In genomic region chr6:83432626-83433025, GRCh38 we compare ENCODE assay signal across 1 cellular context.
TF ChIP-seq lines count a peak whose summit lies in the region.

No MANE protein-coding gene starts in this region.

TF ChIP-seq in HCT116, 20 proteins besides CTCF, POLR2A, EP300 and RAD21:
- TF ChIP-seq EZH2 (IDR thresholded peaks at IDR 0.05) (no peak), CBX3 (IDR thresholded peaks at IDR 0.05; ENCODE audit: low read depth) (no peak), CEBPB (IDR thresholded peaks at IDR 0.05; ENCODE audit: low read depth) (no peak), SRF (IDR thresholded peaks at IDR 0.05; ENCODE audit: low read depth) (no peak), ZNF274 (IDR thresholded peaks at IDR 0.05; ENCODE audit: low read depth, low read length) (no peak), SIN3A (IDR thresholded peaks at IDR 0.05; ENCODE audit: low read depth) (no peak), JUND (IDR thresholded peaks at IDR 0.05) (no peak), ZBTB33 (IDR thresholded peaks at IDR 0.05; ENCODE audit: extremely low read depth, insufficient replicate concordance, low read length) (no peak), FOSL1 (IDR thresholded peaks at IDR 0.05; ENCODE audit: low read depth) (no peak), TCF7L2 (IDR thresholded peaks at IDR 0.05; ENCODE audit: borderline replicate concordance, extremely low read depth, insufficient read depth, insufficient read length) (no peak), ZFX (IDR thresholded peaks at IDR 0.05) (no peak), ELF1 (IDR thresholded peaks at IDR 0.05; ENCODE audit: borderline replicate concordance, low read depth) (no peak)
- TF ChIP-seq, protein P1, sequence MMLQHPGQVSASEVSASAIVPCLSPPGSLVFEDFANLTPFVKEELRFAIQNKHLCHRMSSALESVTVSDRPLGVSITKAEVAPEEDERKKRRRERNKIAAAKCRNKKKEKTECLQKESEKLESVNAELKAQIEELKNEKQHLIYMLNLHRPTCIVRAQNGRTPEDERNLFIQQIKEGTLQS (IDR thresholded peaks at IDR 0.05), result no peak
- TF ChIP-seq, protein P2, sequence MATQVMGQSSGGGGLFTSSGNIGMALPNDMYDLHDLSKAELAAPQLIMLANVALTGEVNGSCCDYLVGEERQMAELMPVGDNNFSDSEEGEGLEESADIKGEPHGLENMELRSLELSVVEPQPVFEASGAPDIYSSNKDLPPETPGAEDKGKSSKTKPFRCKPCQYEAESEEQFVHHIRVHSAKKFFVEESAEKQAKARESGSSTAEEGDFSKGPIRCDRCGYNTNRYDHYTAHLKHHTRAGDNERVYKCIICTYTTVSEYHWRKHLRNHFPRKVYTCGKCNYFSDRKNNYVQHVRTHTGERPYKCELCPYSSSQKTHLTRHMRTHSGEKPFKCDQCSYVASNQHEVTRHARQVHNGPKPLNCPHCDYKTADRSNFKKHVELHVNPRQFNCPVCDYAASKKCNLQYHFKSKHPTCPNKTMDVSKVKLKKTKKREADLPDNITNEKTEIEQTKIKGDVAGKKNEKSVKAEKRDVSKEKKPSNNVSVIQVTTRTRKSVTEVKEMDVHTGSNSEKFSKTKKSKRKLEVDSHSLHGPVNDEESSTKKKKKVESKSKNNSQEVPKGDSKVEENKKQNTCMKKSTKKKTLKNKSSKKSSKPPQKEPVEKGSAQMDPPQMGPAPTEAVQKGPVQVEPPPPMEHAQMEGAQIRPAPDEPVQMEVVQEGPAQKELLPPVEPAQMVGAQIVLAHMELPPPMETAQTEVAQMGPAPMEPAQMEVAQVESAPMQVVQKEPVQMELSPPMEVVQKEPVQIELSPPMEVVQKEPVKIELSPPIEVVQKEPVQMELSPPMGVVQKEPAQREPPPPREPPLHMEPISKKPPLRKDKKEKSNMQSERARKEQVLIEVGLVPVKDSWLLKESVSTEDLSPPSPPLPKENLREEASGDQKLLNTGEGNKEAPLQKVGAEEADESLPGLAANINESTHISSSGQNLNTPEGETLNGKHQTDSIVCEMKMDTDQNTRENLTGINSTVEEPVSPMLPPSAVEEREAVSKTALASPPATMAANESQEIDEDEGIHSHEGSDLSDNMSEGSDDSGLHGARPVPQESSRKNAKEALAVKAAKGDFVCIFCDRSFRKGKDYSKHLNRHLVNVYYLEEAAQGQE (IDR thresholded peaks at IDR 0.05; ENCODE audit: low read depth), result no peak
